8 cellular contexts compared by ENCODE assay signal in genomic region chr16:85010446-85010930, GRCh38. TPM values are rescaled to one million over a fixed set of nuclear protein-coding genes. Genes with fewer than 3 reads are reported as not detected.
DNase-seq lines count a peak whose midpoint lies in the region; ATAC-seq and TF ChIP-seq lines count a peak whose summit lies in the region.

No MANE protein-coding gene starts in this region.

- no peak for DNase-seq in CD14-positive monocyte (ENCODE audit: low spot score)
- no peak for DNase-seq in chondrocyte (ENCODE audit: low spot score)
- no peak for DNase-seq in natural killer cell
- no peak for DNase-seq in dermis blood vessel endothelial cell
- no peak for DNase-seq in NCI-H1930 (lab: John Stamatoyannopoulos, UW)
- DNase-seq in NOMO-1 treated with dmso at 0.1 percent for 144 hours (lab: John Stamatoyannopoulos, UW; ENCODE audit: unreplicated experiment): no peak
- no peak for DNase-seq in middle frontal gyrus (ENCODE audit: extremely low spot score, low spot score)

- H3K27ac Mint-ChIP-seq in CD14-positive monocyte (peak overlapping the region; percentile 93 to 99 (median 96)), chondrocyte (ENCODE audit: unreplicated experiment) (peak overlapping the region; percentile 89), natural killer cell (peak overlapping the region; percentile 100)

- peak; percentile 8 for ATAC-seq in HG03521 (IDR thresholded peaks at IDR 0.05; ENCODE audit: unreplicated experiment)
- no peak for ATAC-seq in natural killer cell

- H3K27me3 Mint-ChIP-seq in CD14-positive monocyte (ENCODE audit: low read depth in 3 of 3) (peaks cover 0 to 2% (median 1%) of the 10 kb centered on the region in 3 donors), chondrocyte (ENCODE audit: low read depth) (no peaks in the 10 kb centered on the region), natural killer cell (ENCODE audit: low read depth in 2 of 2) (peaks cover 0 to 4% of the 10 kb centered on the region in 2 donors)

- H3K9me3 Mint-ChIP-seq in CD14-positive monocyte: peaks cover 0 to 4% (median 0%) of the 10 kb centered on the region in 7 donors
- no peaks in the 10 kb centered on the region for H3K9me3 Mint-ChIP-seq in chondrocyte (ENCODE audit: low read depth)
- H3K9me3 Mint-ChIP-seq in natural killer cell: no peaks in the 10 kb centered on the region

- H3K36me3 Mint-ChIP-seq in CD14-positive monocyte (peaks cover 32 to 39% of the 10 kb centered on the region in 2 donors), chondrocyte (ENCODE audit: low read depth) (no peaks in the 10 kb centered on the region), natural killer cell (peaks cover 6% of the 10 kb centered on the region)

- H3K4me1 Mint-ChIP-seq in CD14-positive monocyte: peaks cover 79% of the 10 kb centered on the region
- H3K4me1 Mint-ChIP-seq in chondrocyte (ENCODE audit: low read depth): peaks cover 48% of the 10 kb centered on the region
- H3K4me1 Mint-ChIP-seq in natural killer cell: peaks cover 29 to 46% of the 10 kb centered on the region in 2 donors

- H3K4me3 Mint-ChIP-seq in CD14-positive monocyte: peak overlapping the region; percentile 94 to 99
- peak overlapping the region; percentile 98 for H3K4me3 Mint-ChIP-seq in chondrocyte (ENCODE audit: unreplicated experiment)
- H3K4me3 Mint-ChIP-seq in natural killer cell: peak overlapping the region; percentile 99

- TF ChIP-seq CTCF in CD14-positive monocyte (IDR thresholded peaks at IDR 0.05) (no peak), chondrocyte (IDR thresholded peaks at IDR 0.05) (no peak), natural killer cell (IDR thresholded peaks at IDR 0.05) (no peak)

- intact Hi-C loops in CD14-positive monocyte (cut with micrococcal nuclease): loop anchor here (2.0 to 5.0 kb wide), 2 partner anchors 16 to 33 kb away; partner anchors contain the start of gene KIAA0513 (in 1 of the 2)
- intact Hi-C loops in natural killer cell (cut with micrococcal nuclease): loop anchor here (2.0 kb wide), 1 partner anchor 76 kb away; no protein-coding TSS in a partner anchor

RNA-seq across cellular contexts. Expression of gene ZDHHC7, which starts 0.8 kb away (rescaled TPM):
- 100 to 1,000 TPM in 1 of 2 donors, 10 to 100 TPM in 1; 99.7 to 129 TPM for polyA plus RNA-seq in CD14-positive monocyte
- total RNA-seq in chondrocyte (45.3 to 51.6 TPM (median 50.2 TPM) in 3 replicates), natural killer cell (10 to 100 TPM; 37.9 to 64.9 (median 45.2) TPM), dermis blood vessel endothelial cell (61.6 and 63.6 TPM in 2 replicates)

RNA-seq across cellular contexts. Expression of gene KIAA0513, which starts 17.1 kb away (rescaled TPM):
- polyA plus RNA-seq in CD14-positive monocyte: 10 to 100 TPM; 21.4 to 32.7 TPM
- total RNA-seq in chondrocyte: 10.4 to 13.0 TPM (median 11.6 TPM) in 3 replicates
- 10 to 100 TPM in 2 of 3 donors, 1 to 10 TPM in 1; 7.9 to 17.7 (median 12.1) TPM for total RNA-seq in natural killer cell
- total RNA-seq in dermis blood vessel endothelial cell: 19.9 and 26.1 TPM in 2 replicates
